In the genomic region with DNA sequence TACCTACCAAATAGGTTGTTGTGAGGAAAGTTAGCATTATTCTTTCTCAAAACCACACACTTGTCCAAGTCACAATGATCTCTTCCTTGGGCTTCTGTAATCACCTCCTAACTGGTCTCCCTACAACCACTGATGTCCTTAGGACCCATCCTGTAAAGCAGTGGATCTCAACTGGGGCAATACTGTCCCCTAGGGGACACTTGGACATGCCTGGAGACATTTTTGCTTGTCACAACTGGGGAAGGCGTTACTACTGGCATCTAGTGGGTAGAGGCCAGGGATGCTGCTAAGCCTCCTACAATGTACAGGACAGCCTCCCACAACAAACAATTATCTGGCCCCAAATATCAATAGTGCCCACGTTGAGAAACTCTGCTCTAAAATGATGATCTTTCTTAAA, we compare ENCODE assay signal across 1 cellular context.
TF ChIP-seq lines count a peak whose summit lies in the region.

No MANE protein-coding gene starts in this region.

TF ChIP-seq in K562, 482 proteins besides CTCF, POLR2A, EP300 and RAD21 (continued from another document):
- TF ChIP-seq, protein P1, sequence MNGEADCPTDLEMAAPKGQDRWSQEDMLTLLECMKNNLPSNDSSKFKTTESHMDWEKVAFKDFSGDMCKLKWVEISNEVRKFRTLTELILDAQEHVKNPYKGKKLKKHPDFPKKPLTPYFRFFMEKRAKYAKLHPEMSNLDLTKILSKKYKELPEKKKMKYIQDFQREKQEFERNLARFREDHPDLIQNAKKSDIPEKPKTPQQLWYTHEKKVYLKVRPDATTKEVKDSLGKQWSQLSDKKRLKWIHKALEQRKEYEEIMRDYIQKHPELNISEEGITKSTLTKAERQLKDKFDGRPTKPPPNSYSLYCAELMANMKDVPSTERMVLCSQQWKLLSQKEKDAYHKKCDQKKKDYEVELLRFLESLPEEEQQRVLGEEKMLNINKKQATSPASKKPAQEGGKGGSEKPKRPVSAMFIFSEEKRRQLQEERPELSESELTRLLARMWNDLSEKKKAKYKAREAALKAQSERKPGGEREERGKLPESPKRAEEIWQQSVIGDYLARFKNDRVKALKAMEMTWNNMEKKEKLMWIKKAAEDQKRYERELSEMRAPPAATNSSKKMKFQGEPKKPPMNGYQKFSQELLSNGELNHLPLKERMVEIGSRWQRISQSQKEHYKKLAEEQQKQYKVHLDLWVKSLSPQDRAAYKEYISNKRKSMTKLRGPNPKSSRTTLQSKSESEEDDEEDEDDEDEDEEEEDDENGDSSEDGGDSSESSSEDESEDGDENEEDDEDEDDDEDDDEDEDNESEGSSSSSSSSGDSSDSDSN (IDR thresholded peaks at IDR 0.05; ENCODE audit: borderline replicate concordance in 1 of 2, low read depth in 2 of 2, low read length in 2 of 2) = 0 out of 4 replicates have a peak, but pooled peaks of 1 of the 2 experiments have one; percentile 16
- TF ChIP-seq ZNF23 (CRISPR knock-in tag; IDR thresholded peaks at IDR 0.05) (no peak), PHTF2 (CRISPR knock-in tag; IDR thresholded peaks at IDR 0.05) (no peak)
TF ChIP-seq in K562: peak in this region for 4.
